Comparison of ENCODE assay signal across 10 cellular contexts in genomic region chr19:7772752-7773291, GRCh38.
A peak's percentile ranks its signal among the peaks of the same experiment; 100 is the strongest.
DNase-seq lines count a peak whose midpoint lies in the region; ATAC-seq lines count a peak whose summit lies in the region.
"Had no signal": no experiment of that assay in that cellular context is flagged by ENCODE, and none has a peak within 500 bp of the region (broad histone marks: within the 10 kb centered on the region; RNA-seq: fewer than 3 reads in every experiment).

No MANE protein-coding gene starts in this region.

- peak; percentile 59 for DNase-seq in activated CD4-positive, alpha-beta T cell treated with anti-CD3 and anti-CD28 coated beads for 48 hours
- no peak for DNase-seq in activated CD4-positive, alpha-beta T cell treated with anti-CD3 and anti-CD28 coated beads for 1 hour
- DNase-seq in SIG-M5 (lab: John Stamatoyannopoulos, UW) (peak; percentile 99), NCI-H748 treated with DMSO at 0.1 percent for 48 hours (lab: John Stamatoyannopoulos, UW) (no peak), nucleus accumbens (lab: John Stamatoyannopoulos, UW) (no peak)
- DNase-seq in effector memory CD4-positive, alpha-beta T cell, result no peak
- no peak for DNase-seq in stimulated activated naive B cell treated with anti-CD40 and anti-IgM and Interleukin-4, amounts not matched to agents 10 μg/mL and 1 μg/mL and 100 μg/mL, for 72 hours
- DNase-seq: NCI-H1417 had no signal

- H3K27ac Mint-ChIP-seq in stimulated activated naive B cell treated with anti-CD40 and anti-IgM and Interleukin-4, amounts not matched to agents 10 μg/mL and 1 μg/mL and 100 μg/mL, for 72 hours, result peak overlapping the region; percentile 83

- H3K4me3 Mint-ChIP-seq in stimulated activated naive B cell treated with anti-CD40 and anti-IgM and Interleukin-4, amounts not matched to agents 10 μg/mL and 1 μg/mL and 100 μg/mL, for 72 hours, result peak overlapping the region in 1 of 2 donors; percentile 18

- H3K9me3 ChIP-seq in effector memory CD4-positive, alpha-beta T cell (ENCODE audit: control insufficient read depth, low read length), result no peaks in the 10 kb centered on the region

- no peaks in the 10 kb centered on the region for H3K27me3 ChIP-seq in effector memory CD4-positive, alpha-beta T cell (replicated peaks; ENCODE audit: control insufficient read depth, insufficient read depth, low read length, poor library complexity, severe bottlenecking)

- peaks cover 7% of the 10 kb centered on the region for H3K4me1 ChIP-seq in effector memory CD4-positive, alpha-beta T cell (ENCODE audit: control insufficient read depth, insufficient read depth, low read length, poor library complexity, severe bottlenecking)

- peak; percentile 94 to 97 for ATAC-seq in stimulated activated naive B cell treated with anti-CD40 and anti-IgM and Interleukin-4, amounts not matched to agents 10 μg/mL and 1 μg/mL and 100 μg/mL, for 72 hours (replicated peaks)
- ATAC-seq in GM21529 (IDR thresholded peaks at IDR 0.05; ENCODE audit: unreplicated experiment), result no peak
- ATAC-seq: HCT116 had no signal

- no peaks in the 10 kb centered on the region for H3K36me3 ChIP-seq in effector memory CD4-positive, alpha-beta T cell (ENCODE audit: control insufficient read depth, insufficient read depth, low read length)

- H3K36me3 Mint-ChIP-seq in stimulated activated naive B cell treated with anti-CD40 and anti-IgM and Interleukin-4, amounts not matched to agents 10 μg/mL and 1 μg/mL and 100 μg/mL, for 72 hours, result peaks cover 0 to 3% of the 10 kb centered on the region in 2 donors

- H3K9me3 Mint-ChIP-seq in stimulated activated naive B cell treated with anti-CD40 and anti-IgM and Interleukin-4, amounts not matched to agents 10 μg/mL and 1 μg/mL and 100 μg/mL, for 72 hours, result no peaks in the 10 kb centered on the region

- H3K4me3 ChIP-seq in effector memory CD4-positive, alpha-beta T cell (ENCODE audit: insufficient read depth, low read depth, low read length, poor library complexity, severe bottlenecking), result peak overlapping the region; percentile 12

- H3K4me1 Mint-ChIP-seq in stimulated activated naive B cell treated with anti-CD40 and anti-IgM and Interleukin-4, amounts not matched to agents 10 μg/mL and 1 μg/mL and 100 μg/mL, for 72 hours, result peaks cover 18 to 26% of the 10 kb centered on the region in 2 donors

- H3K27ac ChIP-seq in effector memory CD4-positive, alpha-beta T cell (ENCODE audit: insufficient read depth, low read length, poor library complexity, severe bottlenecking), result no peak overlapping the region

- H3K27me3 Mint-ChIP-seq in stimulated activated naive B cell treated with anti-CD40 and anti-IgM and Interleukin-4, amounts not matched to agents 10 μg/mL and 1 μg/mL and 100 μg/mL, for 72 hours, result peaks cover 7 to 8% of the 10 kb centered on the region in 2 donors

Comparison
In these comparisons a context has a peak if more than half of its experiments do, and no peak if none do; other contexts are left out.
1. DNase-seq: peak in activated CD4-positive, alpha-beta T cell treated with anti-CD3 and anti-CD28 coated beads for 48 hours (single experiment) and SIG-M5 (single experiment); none in activated CD4-positive, alpha-beta T cell treated with anti-CD3 and anti-CD28 coated beads for 1 hour (single experiment), effector memory CD4-positive, alpha-beta T cell (0 of 3), stimulated activated naive B cell treated with anti-CD40 and anti-IgM and Interleukin-4, amounts not matched to agents 10 μg/mL and 1 μg/mL and 100 μg/mL, for 72 hours (single experiment), NCI-H748 treated with DMSO at 0.1 percent for 48 hours (single experiment) and nucleus accumbens (0 of 56).